Comparison of ENCODE assay signal across 1 cellular context in genomic region chr1:95067069-95067468, GRCh38.
TF ChIP-seq lines count a peak whose summit lies in the region.

No MANE protein-coding gene starts in this region.

TF ChIP-seq in HepG2, 621 proteins besides CTCF, POLR2A, EP300 and RAD21 (continues in another document):
- TF ChIP-seq TRIM24 (CRISPR knock-in tag; IDR thresholded peaks at IDR 0.05) (0 out of 2 replicates have a peak, but pooled peaks have one; percentile 45), ZNF598 (CRISPR knock-in tag; IDR thresholded peaks at IDR 0.05; ENCODE audit: borderline replicate concordance) (no peak), ZNF234 (CRISPR knock-in tag; conservative IDR thresholded peaks at IDR 0.05) (no peak), KAT8 (CRISPR knock-in tag; IDR thresholded peaks at IDR 0.05) (peak; percentile 84), ZNF577 (CRISPR knock-in tag; IDR thresholded peaks at IDR 0.05; ENCODE audit: borderline replicate concordance, low read depth) (no peak), ZKSCAN8 (CRISPR knock-in tag; IDR thresholded peaks at IDR 0.05; ENCODE audit: borderline replicate concordance) (peak; percentile 60; the same call in 1 of the 2 replicates), RXRA (CRISPR knock-in tag; IDR thresholded peaks at IDR 0.05) (peak; percentile 24; the same call in 1 of the 2 replicates), NFKBIZ (CRISPR knock-in tag; IDR thresholded peaks at IDR 0.05) (peak; percentile 90), ZNF737 (CRISPR knock-in tag; IDR thresholded peaks at IDR 0.05; ENCODE audit: borderline replicate concordance) (no peak), EHMT2 (IDR thresholded peaks at IDR 0.05; ENCODE audit: borderline replicate concordance, low read depth, low read length) (no peak), SP2 (CRISPR knock-in tag; IDR thresholded peaks at IDR 0.05) (no peak), ZMYM4 (CRISPR knock-in tag; IDR thresholded peaks at IDR 0.05) (peak; percentile 65), RFXAP (CRISPR knock-in tag; IDR thresholded peaks at IDR 0.05; ENCODE audit: borderline replicate concordance) (no peak), ZNF788 (CRISPR knock-in tag; IDR thresholded peaks at IDR 0.05; ENCODE audit: borderline replicate concordance) (no peak), MED13 (CRISPR knock-in tag; IDR thresholded peaks at IDR 0.05) (no peak), ZNF660 (CRISPR knock-in tag; IDR thresholded peaks at IDR 0.05; ENCODE audit: borderline replicate concordance, low read depth) (no peak), KLF6 (CRISPR knock-in tag; IDR thresholded peaks at IDR 0.05) (peak; percentile 51; the same call in 1 of the 2 replicates), DMAP1 (CRISPR knock-in tag; IDR thresholded peaks at IDR 0.05) (peak; percentile 46; the same call in 1 of the 2 replicates), LCORL (IDR thresholded peaks at IDR 0.05) (peak; percentile 68; the same call in 1 of the 2 replicates), LCORL (CRISPR knock-in tag; IDR thresholded peaks at IDR 0.05) (peak; percentile 57; the same call in 1 of the 2 replicates), THAP8 (CRISPR knock-in tag; IDR thresholded peaks at IDR 0.05; ENCODE audit: borderline replicate concordance) (no peak), ZNF264 (CRISPR knock-in tag; IDR thresholded peaks at IDR 0.05) (peak; percentile 69; the same call in 1 of the 2 replicates), ZNF777 (CRISPR knock-in tag; IDR thresholded peaks at IDR 0.05) (no peak), IRF2 (CRISPR knock-in tag; IDR thresholded peaks at IDR 0.05) (peak; percentile 71), ZNF17 (CRISPR knock-in tag; IDR thresholded peaks at IDR 0.05) (no peak), ELF1 (CRISPR knock-in tag; IDR thresholded peaks at IDR 0.05) (0 out of 2 replicates have a peak, but pooled peaks have one; percentile 28), GATAD2A (CRISPR knock-in tag; IDR thresholded peaks at IDR 0.05) (peak; percentile 99), ZNF775 (CRISPR knock-in tag; IDR thresholded peaks at IDR 0.05; ENCODE audit: borderline replicate concordance) (no peak), NFIC (IDR thresholded peaks at IDR 0.05; ENCODE audit: low read length) (peak; percentile 94), SOX5 (CRISPR knock-in tag; IDR thresholded peaks at IDR 0.05; ENCODE audit: borderline replicate concordance) (peak; percentile 94), EED (CRISPR knock-in tag; IDR thresholded peaks at IDR 0.05) (no peak), CREB1 (IDR thresholded peaks at IDR 0.05) (no peak), CREB1 (CRISPR knock-in tag; IDR thresholded peaks at IDR 0.05) (peak; percentile 41; the same call in 1 of the 2 replicates), RBAK (CRISPR knock-in tag; IDR thresholded peaks at IDR 0.05) (no peak), NPAS2 (CRISPR knock-in tag; IDR thresholded peaks at IDR 0.05; ENCODE audit: borderline replicate concordance) (no peak), DNMT3B (CRISPR knock-in tag; conservative IDR thresholded peaks at IDR 0.05) (no peak), ZNF839 (CRISPR knock-in tag; IDR thresholded peaks at IDR 0.05; ENCODE audit: borderline replicate concordance) (no peak), HMG20B (CRISPR knock-in tag; conservative IDR thresholded peaks at IDR 0.05) (peak; percentile 56; the same call in 1 of the 2 replicates), FOXK1 (CRISPR knock-in tag; IDR thresholded peaks at IDR 0.05; ENCODE audit: borderline replicate concordance, low read depth) (peak; percentile 75), CAMTA2 (CRISPR knock-in tag; IDR thresholded peaks at IDR 0.05; ENCODE audit: borderline replicate concordance) (no peak), REL (CRISPR knock-in tag; conservative IDR thresholded peaks at IDR 0.05) (no peak), SP5 (CRISPR knock-in tag; IDR thresholded peaks at IDR 0.05; ENCODE audit: borderline replicate concordance, low read depth) (peak; percentile 20; the same call in 1 of the 2 replicates), HOMEZ (CRISPR knock-in tag; IDR thresholded peaks at IDR 0.05; ENCODE audit: low read depth) (peak; percentile 57; the same call in 1 of the 2 replicates), NCOR1 (IDR thresholded peaks at IDR 0.05; ENCODE audit: borderline replicate concordance, low read length) (peak; percentile 75; the same call in 1 of the 2 replicates), SALL1 (CRISPR knock-in tag; IDR thresholded peaks at IDR 0.05) (peak; percentile 80; the same call in 1 of the 2 replicates), ZSCAN30 (CRISPR knock-in tag; IDR thresholded peaks at IDR 0.05) (no peak), HOXA7 (CRISPR knock-in tag; IDR thresholded peaks at IDR 0.05) (no peak), SMYD3 (CRISPR knock-in tag; IDR thresholded peaks at IDR 0.05) (peak; percentile 70; the same call in 1 of the 2 replicates), KLF12 (CRISPR knock-in tag; IDR thresholded peaks at IDR 0.05; ENCODE audit: borderline replicate concordance) (peak; percentile 69; the same call in 1 of the 2 replicates), SNAPC2 (CRISPR knock-in tag; IDR thresholded peaks at IDR 0.05) (0 out of 2 replicates have a peak, but pooled peaks have one; percentile 61), ZNF710 (CRISPR knock-in tag; IDR thresholded peaks at IDR 0.05; ENCODE audit: borderline replicate concordance) (peak; percentile 63; the same call in 1 of the 2 replicates), ZFX (CRISPR knock-in tag; IDR thresholded peaks at IDR 0.05; ENCODE audit: low read depth) (no peak), RARA (CRISPR knock-in tag; IDR thresholded peaks at IDR 0.05) (peak; percentile 92), POGZ (CRISPR knock-in tag; IDR thresholded peaks at IDR 0.05) (peak; percentile 63), SIX4 (CRISPR knock-in tag; IDR thresholded peaks at IDR 0.05) (peak; percentile 32; the same call in 1 of the 2 replicates), HNF4G (IDR thresholded peaks at IDR 0.05; ENCODE audit: borderline replicate concordance, low read depth, low read length) (peak; percentile 83), HNF4G (CRISPR knock-in tag; IDR thresholded peaks at IDR 0.05; ENCODE audit: borderline replicate concordance, low read depth) (peak; percentile 76; the same call in 1 of the 2 replicates), MEF2D (CRISPR knock-in tag; IDR thresholded peaks at IDR 0.05) (peak; percentile 81), SMAD9 (CRISPR knock-in tag; IDR thresholded peaks at IDR 0.05) (no peak), ZNF616 (CRISPR knock-in tag; IDR thresholded peaks at IDR 0.05; ENCODE audit: low read depth) (no peak)
- TF ChIP-seq, protein P1, sequence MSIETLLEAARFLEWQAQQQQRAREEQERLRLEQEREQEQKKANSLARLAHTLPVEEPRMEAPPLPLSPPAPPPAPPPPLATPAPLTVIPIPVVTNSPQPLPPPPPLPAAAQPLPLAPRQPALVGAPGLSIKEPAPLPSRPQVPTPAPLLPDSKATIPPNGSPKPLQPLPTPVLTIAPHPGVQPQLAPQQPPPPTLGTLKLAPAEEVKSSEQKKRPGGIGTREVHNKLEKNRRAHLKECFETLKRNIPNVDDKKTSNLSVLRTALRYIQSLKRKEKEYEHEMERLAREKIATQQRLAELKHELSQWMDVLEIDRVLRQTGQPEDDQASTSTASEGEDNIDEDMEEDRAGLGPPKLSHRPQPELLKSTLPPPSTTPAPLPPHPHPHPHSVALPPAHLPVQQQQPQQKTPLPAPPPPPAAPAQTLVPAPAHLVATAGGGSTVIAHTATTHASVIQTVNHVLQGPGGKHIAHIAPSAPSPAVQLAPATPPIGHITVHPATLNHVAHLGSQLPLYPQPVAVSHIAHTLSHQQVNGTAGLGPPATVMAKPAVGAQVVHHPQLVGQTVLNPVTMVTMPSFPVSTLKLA (IDR thresholded peaks at IDR 0.05) = no peak
- TF ChIP-seq, protein P2, sequence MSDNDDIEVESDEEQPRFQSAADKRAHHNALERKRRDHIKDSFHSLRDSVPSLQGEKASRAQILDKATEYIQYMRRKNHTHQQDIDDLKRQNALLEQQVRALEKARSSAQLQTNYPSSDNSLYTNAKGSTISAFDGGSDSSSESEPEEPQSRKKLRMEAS (IDR thresholded peaks at IDR 0.05) = peak; percentile 63; the same call in 1 of the 2 replicates
- TF ChIP-seq, protein P3, sequence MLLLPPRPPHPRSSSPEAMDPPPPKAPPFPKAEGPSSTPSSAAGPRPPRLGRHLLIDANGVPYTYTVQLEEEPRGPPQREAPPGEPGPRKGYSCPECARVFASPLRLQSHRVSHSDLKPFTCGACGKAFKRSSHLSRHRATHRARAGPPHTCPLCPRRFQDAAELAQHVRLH (CRISPR knock-in tag; IDR thresholded peaks at IDR 0.05; ENCODE audit: borderline replicate concordance, low read depth) = 0 out of 2 replicates have a peak, but pooled peaks have one; percentile 40
- TF ChIP-seq, protein P4, sequence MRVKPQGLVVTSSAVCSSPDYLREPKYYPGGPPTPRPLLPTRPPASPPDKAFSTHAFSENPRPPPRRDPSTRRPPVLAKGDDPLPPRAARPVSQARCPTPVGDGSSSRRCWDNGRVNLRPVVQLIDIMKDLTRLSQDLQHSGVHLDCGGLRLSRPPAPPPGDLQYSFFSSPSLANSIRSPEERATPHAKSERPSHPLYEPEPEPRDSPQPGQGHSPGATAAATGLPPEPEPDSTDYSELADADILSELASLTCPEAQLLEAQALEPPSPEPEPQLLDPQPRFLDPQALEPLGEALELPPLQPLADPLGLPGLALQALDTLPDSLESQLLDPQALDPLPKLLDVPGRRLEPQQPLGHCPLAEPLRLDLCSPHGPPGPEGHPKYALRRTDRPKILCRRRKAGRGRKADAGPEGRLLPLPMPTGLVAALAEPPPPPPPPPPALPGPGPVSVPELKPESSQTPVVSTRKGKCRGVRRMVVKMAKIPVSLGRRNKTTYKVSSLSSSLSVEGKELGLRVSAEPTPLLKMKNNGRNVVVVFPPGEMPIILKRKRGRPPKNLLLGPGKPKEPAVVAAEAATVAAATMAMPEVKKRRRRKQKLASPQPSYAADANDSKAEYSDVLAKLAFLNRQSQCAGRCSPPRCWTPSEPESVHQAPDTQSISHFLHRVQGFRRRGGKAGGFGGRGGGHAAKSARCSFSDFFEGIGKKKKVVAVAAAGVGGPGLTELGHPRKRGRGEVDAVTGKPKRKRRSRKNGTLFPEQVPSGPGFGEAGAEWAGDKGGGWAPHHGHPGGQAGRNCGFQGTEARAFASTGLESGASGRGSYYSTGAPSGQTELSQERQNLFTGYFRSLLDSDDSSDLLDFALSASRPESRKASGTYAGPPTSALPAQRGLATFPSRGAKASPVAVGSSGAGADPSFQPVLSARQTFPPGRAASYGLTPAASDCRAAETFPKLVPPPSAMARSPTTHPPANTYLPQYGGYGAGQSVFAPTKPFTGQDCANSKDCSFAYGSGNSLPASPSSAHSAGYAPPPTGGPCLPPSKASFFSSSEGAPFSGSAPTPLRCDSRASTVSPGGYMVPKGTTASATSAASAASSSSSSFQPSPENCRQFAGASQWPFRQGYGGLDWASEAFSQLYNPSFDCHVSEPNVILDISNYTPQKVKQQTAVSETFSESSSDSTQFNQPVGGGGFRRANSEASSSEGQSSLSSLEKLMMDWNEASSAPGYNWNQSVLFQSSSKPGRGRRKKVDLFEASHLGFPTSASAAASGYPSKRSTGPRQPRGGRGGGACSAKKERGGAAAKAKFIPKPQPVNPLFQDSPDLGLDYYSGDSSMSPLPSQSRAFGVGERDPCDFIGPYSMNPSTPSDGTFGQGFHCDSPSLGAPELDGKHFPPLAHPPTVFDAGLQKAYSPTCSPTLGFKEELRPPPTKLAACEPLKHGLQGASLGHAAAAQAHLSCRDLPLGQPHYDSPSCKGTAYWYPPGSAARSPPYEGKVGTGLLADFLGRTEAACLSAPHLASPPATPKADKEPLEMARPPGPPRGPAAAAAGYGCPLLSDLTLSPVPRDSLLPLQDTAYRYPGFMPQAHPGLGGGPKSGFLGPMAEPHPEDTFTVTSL (CRISPR knock-in tag; IDR thresholded peaks at IDR 0.05; ENCODE audit: borderline replicate concordance) = peak; percentile 76; the same call in 1 of the 2 replicates
- TF ChIP-seq, protein P5, sequence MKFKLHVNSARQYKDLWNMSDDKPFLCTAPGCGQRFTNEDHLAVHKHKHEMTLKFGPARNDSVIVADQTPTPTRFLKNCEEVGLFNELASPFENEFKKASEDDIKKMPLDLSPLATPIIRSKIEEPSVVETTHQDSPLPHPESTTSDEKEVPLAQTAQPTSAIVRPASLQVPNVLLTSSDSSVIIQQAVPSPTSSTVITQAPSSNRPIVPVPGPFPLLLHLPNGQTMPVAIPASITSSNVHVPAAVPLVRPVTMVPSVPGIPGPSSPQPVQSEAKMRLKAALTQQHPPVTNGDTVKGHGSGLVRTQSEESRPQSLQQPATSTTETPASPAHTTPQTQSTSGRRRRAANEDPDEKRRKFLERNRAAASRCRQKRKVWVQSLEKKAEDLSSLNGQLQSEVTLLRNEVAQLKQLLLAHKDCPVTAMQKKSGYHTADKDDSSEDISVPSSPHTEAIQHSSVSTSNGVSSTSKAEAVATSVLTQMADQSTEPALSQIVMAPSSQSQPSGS (CRISPR knock-in tag; IDR thresholded peaks at IDR 0.05) = peak; percentile 85
